In the genomic region with DNA sequence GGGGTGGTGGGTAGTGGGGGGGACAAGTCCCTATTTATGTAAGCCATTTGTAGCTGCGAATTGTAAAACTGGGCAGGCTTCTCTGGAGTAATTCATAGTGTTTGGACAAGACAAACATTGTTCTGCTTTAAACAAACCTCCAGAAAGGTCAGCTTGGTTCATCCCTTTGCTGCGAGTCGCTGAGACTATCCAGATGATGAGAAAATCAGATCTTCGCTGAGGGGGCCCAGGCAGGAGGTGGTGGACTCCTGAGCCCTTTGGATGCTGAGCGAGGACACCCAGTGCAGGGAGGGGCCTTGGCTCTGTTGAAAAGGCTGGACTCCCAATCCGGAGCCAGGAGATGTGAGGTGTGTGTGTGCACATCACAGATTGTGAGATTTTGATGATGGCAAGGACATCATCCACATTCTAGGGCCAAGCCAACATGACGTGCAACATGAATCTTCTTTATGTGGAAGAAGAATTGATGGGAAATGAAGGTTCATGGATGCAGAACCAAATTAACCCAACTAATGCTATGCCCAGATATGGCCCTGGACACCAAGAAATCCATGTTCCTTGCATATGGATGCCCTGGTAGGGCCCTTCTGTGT, we compare ENCODE assay signal across 16 cellular contexts. TPM values are rescaled to one million over a fixed set of nuclear protein-coding genes. Genes with fewer than 3 reads are reported as not detected.
DNase-seq lines count a peak whose midpoint lies in the region; ATAC-seq, FAIRE-seq and TF ChIP-seq lines count a peak whose summit lies in the region.
"Had no signal": no experiment of that assay in that cellular context is flagged by ENCODE, and none has a peak within 500 bp of the region (broad histone marks: within the 10 kb centered on the region; RNA-seq: fewer than 3 reads in every experiment).

No MANE protein-coding gene starts in this region.

- H3K27ac Mint-ChIP-seq in endodermal cell: no peak overlapping the region
- no peak overlapping the region for H3K27ac Mint-ChIP-seq in activated CD4-positive, alpha-beta memory T cell treated with anti-CD3 and anti-CD28 coated beads, Interleukin-2, amount 10 ng/mL, durations not matched to agents 7 days and 5 days
- H3K27ac Mint-ChIP-seq: CD4-positive, CD25-positive, alpha-beta regulatory T cell; GM23338 had no signal

- TF ChIP-seq CTCF in HEK293 (tag by site-specific recombination; IDR thresholded peaks at IDR 0.05): no peak
- TF ChIP-seq CTCF in endodermal cell (conservative IDR thresholded peaks at IDR 0.05): no peak
- TF ChIP-seq CTCF in HepG2 (CRISPR knock-in tag; IDR thresholded peaks at IDR 0.05): no peak
- TF ChIP-seq CTCF in breast epithelium (IDR thresholded peaks at IDR 0.05): no peak

- H3K36me3 ChIP-seq in HEK293 (ENCODE audit: control insufficient read depth in 2 of 2, insufficient read depth in 1 of 2, low read length in 2 of 2) (no peaks in the 10 kb centered on the region), endodermal cell (ENCODE audit: control insufficient read depth, insufficient read depth, low read length) (no peaks in the 10 kb centered on the region), HepG2 (replicated peaks in 1 of 2; ENCODE audit: control insufficient read depth in 1 of 2, insufficient read depth in 2 of 2, low read length in 2 of 2) (no peaks in the 10 kb centered on the region), rectal smooth muscle tissue (ENCODE audit: control insufficient read depth, insufficient read depth, low read length) (no peaks in the 10 kb centered on the region), breast epithelium (no peaks in the 10 kb centered on the region)
- H3K36me3 ChIP-seq: BLaER1 treated with 17β-estradiol and CSF1 and Interleukin-3, amounts not matched to agents 10 nM and 100 nM had no signal

- no peak overlapping the region for H3K27ac ChIP-seq in HEK293 (ENCODE audit: extremely low read depth, low read depth, low read length)
- H3K27ac ChIP-seq in endodermal cell (ENCODE audit: low read depth, low read length): no peak overlapping the region
- no peak overlapping the region for H3K27ac ChIP-seq in HepG2 (ENCODE audit: extremely low read length, insufficient read depth, low read length)
- H3K27ac ChIP-seq in rectal smooth muscle tissue (ENCODE audit: low read depth, low read length): peak overlapping the region; percentile 72
- no peak overlapping the region for H3K27ac ChIP-seq in breast epithelium
- H3K27ac ChIP-seq: BLaER1 treated with 17β-estradiol and CSF1 and Interleukin-3, amounts not matched to agents 10 nM and 100 nM had no signal

- peaks cover 75% of the 10 kb centered on the region for H3K27me3 ChIP-seq in endodermal cell (ENCODE audit: control insufficient read depth, insufficient read depth, low read length, poor library complexity, severe bottlenecking)
- H3K27me3 ChIP-seq in HepG2 (ENCODE audit: control insufficient read depth in 1 of 2, insufficient read depth in 2 of 2, low read length in 2 of 2): peaks cover 11 to 57% of the 10 kb centered on the region in 2 experiments; a peak in 4 of 5 replicates
- H3K27me3 ChIP-seq in rectal smooth muscle tissue (ENCODE audit: control insufficient read depth, insufficient read depth, low read length): peaks cover 13% of the 10 kb centered on the region
- H3K27me3 ChIP-seq in breast epithelium: peaks cover 0 to 38% of the 10 kb centered on the region in 2 donors

- H3K4me3 Mint-ChIP-seq in endodermal cell: no peak overlapping the region
- no peak overlapping the region for H3K4me3 Mint-ChIP-seq in activated CD4-positive, alpha-beta memory T cell treated with anti-CD3 and anti-CD28 coated beads, Interleukin-2, amount 10 ng/mL, durations not matched to agents 7 days and 5 days
- H3K4me3 Mint-ChIP-seq: GM23338 had no signal

- FAIRE-seq in HepG2 (lab: Jason Lieb, UNC): no peak
- FAIRE-seq: K562 had no signal

- H3K9me3 ChIP-seq in HEK293 (ENCODE audit: control insufficient read depth, insufficient read depth, low read depth, low read length): no peaks in the 10 kb centered on the region
- peaks cover 24% of the 10 kb centered on the region for H3K9me3 ChIP-seq in endodermal cell (ENCODE audit: control insufficient read depth, low read length)
- no peaks in the 10 kb centered on the region for H3K9me3 ChIP-seq in HepG2 (ENCODE audit: low read length)
- H3K9me3 ChIP-seq in breast epithelium: no peaks in the 10 kb centered on the region

- TF ChIP-seq RAD21 in HepG2 (CRISPR knock-in tag; IDR thresholded peaks at IDR 0.05): no peak

- H3K4me2 ChIP-seq in HepG2 (ENCODE audit: low read depth, low read length): no peak overlapping the region
- H3K4me2 ChIP-seq: BLaER1 treated with 17β-estradiol and CSF1 and Interleukin-3, amounts not matched to agents 10 nM and 100 nM; GM23338 had no signal

- no peaks in the 10 kb centered on the region for H3K79me2 ChIP-seq in HepG2 (ENCODE audit: insufficient read depth, low read length)

- TF ChIP-seq POLR2A in HepG2 (IDR thresholded peaks at IDR 0.05; ENCODE audit: insufficient read depth in 1 of 2, low read depth in 2 of 2, low read length in 2 of 2) (no peak), breast epithelium (IDR thresholded peaks at IDR 0.05) (no peak)

- POLR2A ChIA-PET in HEK293 (lab: Yijun Ruan, JAX) (no interaction called here), HepG2 (lab: Yijun Ruan, JAX) (no interaction called here)
- POLR2A ChIA-PET in activated CD4-positive, alpha-beta memory T cell treated with anti-CD3 and anti-CD28 coated beads, Interleukin-2, amount 10 ng/mL, durations not matched to agents 7 days and 5 days (lab: Charles Lee): no interaction called here

- ATAC-seq in HepG2 (peak; percentile 32; the same call in 1 of the 3 replicates), HG02840 (IDR thresholded peaks at IDR 0.05; ENCODE audit: low FRiP score, unreplicated experiment) (no peak)
- ATAC-seq: GM23338, K562 had no signal

- DNase-seq in endodermal cell: peak; percentile 39
- DNase-seq in HepG2 (ENCODE audit: low spot score): no peak
- DNase-seq in activated CD4-positive, alpha-beta memory T cell treated with anti-CD3 and anti-CD28 coated beads, Interleukin-2, amount 10 ng/mL, durations not matched to agents 7 days and 5 days: no peak
- DNase-seq in breast epithelium (ENCODE audit: low spot score in 2 of 2): no peak
- DNase-seq: ACHN; CD4-positive, CD25-positive, alpha-beta regulatory T cell; H7 had no signal

- peaks cover 85% of the 10 kb centered on the region for H3K27me3 Mint-ChIP-seq in endodermal cell (ENCODE audit: insufficient read depth)
- peaks cover 66% of the 10 kb centered on the region for H3K27me3 Mint-ChIP-seq in activated CD4-positive, alpha-beta memory T cell treated with anti-CD3 and anti-CD28 coated beads, Interleukin-2, amount 10 ng/mL, durations not matched to agents 7 days and 5 days

- H3K9me3 Mint-ChIP-seq in endodermal cell: peaks cover 6% of the 10 kb centered on the region
- no peaks in the 10 kb centered on the region for H3K9me3 Mint-ChIP-seq in activated CD4-positive, alpha-beta memory T cell treated with anti-CD3 and anti-CD28 coated beads, Interleukin-2, amount 10 ng/mL, durations not matched to agents 7 days and 5 days

- no TSS peak for BruUV-seq in HepG2 (replicated peaks; lab: Mats Ljungman, UMichigan)

- intact Hi-C loops in HepG2 (cut with micrococcal nuclease; ENCODE audit: unreplicated experiment) (no loop called here), breast epithelium (cut with DNase I; ENCODE audit: low total_unique reads) (no loop called here)

- H3K4me1 ChIP-seq in HEK293 (ENCODE audit: control insufficient read depth, insufficient read depth, low read length): peaks cover 10% of the 10 kb centered on the region
- H3K4me1 ChIP-seq in endodermal cell (ENCODE audit: control insufficient read depth, insufficient read depth, low read length): no peaks in the 10 kb centered on the region
- H3K4me1 ChIP-seq in HepG2 (ENCODE audit: insufficient read depth, low read length): no peaks in the 10 kb centered on the region
- peaks cover 14% of the 10 kb centered on the region for H3K4me1 ChIP-seq in rectal smooth muscle tissue (ENCODE audit: control insufficient read depth, insufficient read depth, low read length)
- peaks cover 0 to 11% of the 10 kb centered on the region in 2 donors for H3K4me1 ChIP-seq in breast epithelium

- H2AFZ ChIP-seq in HepG2 (ENCODE audit: low read length): no peak overlapping the region
- H2AFZ ChIP-seq: GM23338 had no signal

- H3K9ac ChIP-seq in endodermal cell (ENCODE audit: extremely low read depth, low read length, poor library complexity, severe bottlenecking) (no peak overlapping the region), HepG2 (ENCODE audit: insufficient read depth, low read depth, low read length) (no peak overlapping the region), rectal smooth muscle tissue (ENCODE audit: low read length) (no peak overlapping the region)
- H3K9ac ChIP-seq: BLaER1 treated with 17β-estradiol and CSF1 and Interleukin-3, amounts not matched to agents 10 nM and 100 nM had no signal

- H3K36me3 Mint-ChIP-seq in endodermal cell (ENCODE audit: low read depth): peaks cover 4% of the 10 kb centered on the region
- H3K36me3 Mint-ChIP-seq in activated CD4-positive, alpha-beta memory T cell treated with anti-CD3 and anti-CD28 coated beads, Interleukin-2, amount 10 ng/mL, durations not matched to agents 7 days and 5 days (ENCODE audit: low read depth): peaks cover 2% of the 10 kb centered on the region

- in situ Hi-C loops in HepG2 (cut with HindIII; ENCODE audit: extremely low pct_ligation_motif_present, low pct_unique_long_range_greater_than_20kb): no loop called here

- H3K4me3 ChIP-seq in HEK293 (ENCODE audit: low read depth, low read length): no peak overlapping the region
- H3K4me3 ChIP-seq in endodermal cell (ENCODE audit: low read length): no peak overlapping the region
- no peak overlapping the region for H3K4me3 ChIP-seq in HepG2 (replicated peaks in 1 of 3; ENCODE audit: insufficient read depth in 1 of 3, low read depth in 2 of 3, low read length in 3 of 3)
- H3K4me3 ChIP-seq in rectal smooth muscle tissue (ENCODE audit: low read length): no peak overlapping the region
- H3K4me3 ChIP-seq in breast epithelium: no peak overlapping the region
- H3K4me3 ChIP-seq: BLaER1 treated with 17β-estradiol and CSF1 and Interleukin-3, amounts not matched to agents 10 nM and 100 nM; GM23338; K562 had no signal

- H4K20me1 ChIP-seq in HepG2 (ENCODE audit: insufficient read depth, low read length): no peaks in the 10 kb centered on the region

- TF ChIP-seq EP300 in HepG2 (IDR thresholded peaks at IDR 0.05; ENCODE audit: low read depth in 2 of 2, low read length in 2 of 2) (no peak), HepG2 (CRISPR knock-in tag; IDR thresholded peaks at IDR 0.05; ENCODE audit: borderline replicate concordance) (no peak)

- CTCF ChIA-PET in HEK293 (lab: Yijun Ruan, JAX) (interaction anchor here (6.2 kb wide), 1 partner anchor 9 kb away, joined by 60 read pairs; no protein-coding TSS in a partner anchor), HepG2 (lab: Yijun Ruan, JAX; ENCODE audit: low intra/inter-chr PET ratio, low total read pairs) (no interaction called here)
- CTCF ChIA-PET in activated CD4-positive, alpha-beta memory T cell treated with anti-CD3 and anti-CD28 coated beads, Interleukin-2, amount 10 ng/mL, durations not matched to agents 7 days and 5 days (lab: Charles Lee): no interaction called here

- WGBS in endodermal cell (ENCODE audit: insufficient coverage in 1 of 2, insufficient read length in 1 of 2), 2 experiments: 93 to 96% methylated on average over 7 of the region's 7 CpGs
- 7% methylated on average over 6 of the region's 7 CpGs for WGBS in HepG2 (ENCODE audit: low lambda C conversion rate)

- H3K4me1 Mint-ChIP-seq in endodermal cell: peaks cover 5% of the 10 kb centered on the region
- H3K4me1 Mint-ChIP-seq in activated CD4-positive, alpha-beta memory T cell treated with anti-CD3 and anti-CD28 coated beads, Interleukin-2, amount 10 ng/mL, durations not matched to agents 7 days and 5 days: peaks cover 9% of the 10 kb centered on the region

RNA-seq across cellular contexts. Expression of a gene that starts 15.0 kb away (rescaled TPM):
- total RNA-seq in endodermal cell (10 to 100 TPM; 17.0 to 40.4 TPM), HepG2 (2016; rRNA removed; fragmentation: Illumina TruSeq; extraction: Trizol) (0.04 TPM in 1 of 2 replicates, not detected in the other), breast epithelium (1 to 10 TPM; 2.2 to 3.7 (median 3.3) TPM)
- 14.7 TPM for polyA plus RNA-seq in endodermal cell (2013, experiment 1 of 2)
- polyA plus RNA-seq in endodermal cell (2013, experiment 2 of 2): 18.4 TPM
- not detected in 2 replicates for total RNA-seq in HepG2 (2016; cell fraction: cytosol; rRNA removed; fragmentation: Illumina TruSeq; extraction: Trizol; ENCODE audit: low read depth)
- total RNA-seq in HepG2 (2016; cell fraction: insoluble cytoplasmic fraction; rRNA removed; fragmentation: Illumina TruSeq; extraction: Trizol): 0.04 TPM in 1 of 2 replicates, not detected in the other
- not detected in 2 replicates for total RNA-seq in HepG2 (2016; cell fraction: membrane; rRNA removed; fragmentation: Illumina TruSeq; extraction: Trizol)
- 0.09 TPM in 2 replicates for total RNA-seq in HepG2 (2016; cell fraction: nucleus; rRNA removed; fragmentation: Illumina TruSeq; extraction: Trizol)
- polyA plus RNA-seq in HepG2 (2011; rRNA removed): 0.03 and 0.05 TPM in 2 replicates
- 0.01 and 0.04 TPM in 2 replicates for polyA plus RNA-seq in HepG2 (2011; cell fraction: cytosol; rRNA removed)
- 0.11 and 0.12 TPM in 2 replicates for polyA plus RNA-seq in HepG2 (2011; cell fraction: nucleus; rRNA removed)
- 0.04 and 0.13 TPM in 2 replicates for polyA plus RNA-seq in HepG2 (2012)
- polyA plus RNA-seq in HepG2 (2016; cell fraction: cytosol; fragmentation: Illumina TruSeq; extraction: Trizol; ENCODE audit: low read depth): not detected in 2 replicates
- polyA plus RNA-seq in HepG2 (2016; cell fraction: insoluble cytoplasmic fraction; fragmentation: Illumina TruSeq; extraction: Trizol; ENCODE audit: low read depth): not detected in 2 replicates
- 0.02 TPM in 1 of 2 replicates, not detected in the other for polyA plus RNA-seq in HepG2 (2016; cell fraction: membrane; fragmentation: Illumina TruSeq; extraction: Trizol; ENCODE audit: low read depth)
- polyA plus RNA-seq in HepG2 (2016; cell fraction: nucleus; fragmentation: Illumina TruSeq; extraction: Trizol; ENCODE audit: insufficient read depth, low read depth): not detected in 2 replicates
- 0.10 TPM in 1 of 2 replicates, not detected in the other for polyA minus RNA-seq in HepG2 (2011; rRNA and poly(A)+ RNA removed; ENCODE audit: low replicate concordance)
- polyA minus RNA-seq in HepG2 (2011; cell fraction: cytosol; rRNA and poly(A)+ RNA removed): not detected in 2 replicates
- polyA minus RNA-seq in HepG2 (2011; cell fraction: nucleus; rRNA and poly(A)+ RNA removed): 0.12 and 0.13 TPM in 2 replicates
- not detected for total RNA-seq in activated CD4-positive, alpha-beta memory T cell treated with anti-CD3 and anti-CD28 coated beads, Interleukin-2, amount 10 ng/mL, durations not matched to agents 7 days and 5 days
- total RNA-seq: CD4-positive, CD25-positive, alpha-beta regulatory T cell; HT1080 had no signal
- polyA plus RNA-seq: K562 had no signal

RNA-seq across cellular contexts. Expression of a gene that starts 40.8 kb away (rescaled TPM):
- 10 to 100 TPM; 10.4 to 37.0 TPM for total RNA-seq in endodermal cell
- 8.8 TPM for polyA plus RNA-seq in endodermal cell (2013, experiment 1 of 2)
- polyA plus RNA-seq in endodermal cell (2013, experiment 2 of 2): 8.0 TPM
- not detected in 2 replicates for total RNA-seq in HepG2 (2016; rRNA removed; fragmentation: Illumina TruSeq; extraction: Trizol)
- not detected in 2 replicates for total RNA-seq in HepG2 (2016; cell fraction: cytosol; rRNA removed; fragmentation: Illumina TruSeq; extraction: Trizol; ENCODE audit: low read depth)
- not detected in 2 replicates for total RNA-seq in HepG2 (2016; cell fraction: insoluble cytoplasmic fraction; rRNA removed; fragmentation: Illumina TruSeq; extraction: Trizol)
- not detected in 2 replicates for total RNA-seq in HepG2 (2016; cell fraction: membrane; rRNA removed; fragmentation: Illumina TruSeq; extraction: Trizol)
- not detected in 2 replicates for total RNA-seq in HepG2 (2016; cell fraction: nucleus; rRNA removed; fragmentation: Illumina TruSeq; extraction: Trizol)
- polyA plus RNA-seq in HepG2 (2011; rRNA removed): not detected in 2 replicates
- polyA plus RNA-seq in HepG2 (2011; cell fraction: cytosol; rRNA removed): not detected in 2 replicates
- polyA plus RNA-seq in HepG2 (2011; cell fraction: nucleus; rRNA removed): 0.09 TPM in 1 of 2 replicates, not detected in the other
- not detected in 2 replicates for polyA plus RNA-seq in HepG2 (2012)
- polyA plus RNA-seq in HepG2 (2016; cell fraction: cytosol; fragmentation: Illumina TruSeq; extraction: Trizol; ENCODE audit: low read depth): not detected in 2 replicates
- not detected in 2 replicates for polyA plus RNA-seq in HepG2 (2016; cell fraction: insoluble cytoplasmic fraction; fragmentation: Illumina TruSeq; extraction: Trizol; ENCODE audit: low read depth)
- not detected in 2 replicates for polyA plus RNA-seq in HepG2 (2016; cell fraction: membrane; fragmentation: Illumina TruSeq; extraction: Trizol; ENCODE audit: low read depth)
- not detected in 2 replicates for polyA plus RNA-seq in HepG2 (2016; cell fraction: nucleus; fragmentation: Illumina TruSeq; extraction: Trizol; ENCODE audit: insufficient read depth, low read depth)
- 0.19 TPM in 1 of 2 replicates, not detected in the other for polyA minus RNA-seq in HepG2 (2011; rRNA and poly(A)+ RNA removed; ENCODE audit: low replicate concordance)
- polyA minus RNA-seq in HepG2 (2011; cell fraction: cytosol; rRNA and poly(A)+ RNA removed): not detected in 2 replicates
- polyA minus RNA-seq in HepG2 (2011; cell fraction: nucleus; rRNA and poly(A)+ RNA removed): not detected in 2 replicates
- total RNA-seq in activated CD4-positive, alpha-beta memory T cell treated with anti-CD3 and anti-CD28 coated beads, Interleukin-2, amount 10 ng/mL, durations not matched to agents 7 days and 5 days: 10 to 100 TPM; 50.3 to 52.7 TPM
- total RNA-seq in breast epithelium: 10 to 100 TPM in 2 of 3 donors, 1 to 10 TPM in 1; 9.8 to 28.6 (median 12.3) TPM
- total RNA-seq: A172, Daoy, HT1080 had no signal

Comparison
In these comparisons a context has a peak if more than half of its experiments do, and no peak if none do; other contexts are left out.
1. RNA of a gene that starts 40.8 kb away (total RNA-seq): 50.3 to 52.7 TPM in activated CD4-positive, alpha-beta memory T cell treated with anti-CD3 and anti-CD28 coated beads, Interleukin-2, amount 10 ng/mL, durations not matched to agents 7 days and 5 days, 10.4 to 37.0 TPM in endodermal cell and 9.8 to 28.6 TPM in breast epithelium; not detected in HepG2; every median in the first group is over 10 times any median in the second.